In genomic region chr15:70274255-70274654, GRCh38 we compare ENCODE assay signal across 14 cellular contexts.
DNase-seq lines count a peak whose midpoint lies in the region; ATAC-seq and TF ChIP-seq lines count a peak whose summit lies in the region.
"Had no signal": no experiment of that assay in that cellular context is flagged by ENCODE, and none has a peak within 500 bp of the region (broad histone marks: within the 10 kb centered on the region; RNA-seq: fewer than 3 reads in every experiment).

No MANE protein-coding gene starts in this region.

- H3K36me3 ChIP-seq in upper lobe of right lung, result no peaks in the 10 kb centered on the region

- no peak overlapping the region for H3K4me3 ChIP-seq in upper lobe of right lung

- H3K36me3 Mint-ChIP-seq in activated T-cell treated with anti-CD3 and anti-CD28 coated beads, Interleukin-2, amount 50 U/mL, for 24 hours (ENCODE audit: low read depth), result no peaks in the 10 kb centered on the region
- no peaks in the 10 kb centered on the region for H3K36me3 Mint-ChIP-seq in activated naive CD8-positive, alpha-beta T cell treated with anti-CD3 and anti-CD28 coated beads, Interleukin-2, amount 50 U/mL, for 24 hours (ENCODE audit: low read depth)

- H3K9me3 Mint-ChIP-seq in activated T-cell treated with anti-CD3 and anti-CD28 coated beads, Interleukin-2, amount 50 U/mL, for 24 hours, result no peaks in the 10 kb centered on the region
- H3K9me3 Mint-ChIP-seq in stimulated activated naive CD8-positive, alpha-beta T cell treated with anti-CD3 and anti-CD28 coated beads, Interleukin-15, amount 100 ng/mL, for 72 hours, result no peaks in the 10 kb centered on the region
- H3K9me3 Mint-ChIP-seq in activated naive CD8-positive, alpha-beta T cell treated with anti-CD3 and anti-CD28 coated beads, Interleukin-2, amount 50 U/mL, for 24 hours, result no peaks in the 10 kb centered on the region
- H3K9me3 Mint-ChIP-seq: CD8-positive, alpha-beta memory T cell had no signal

- H3K4me3 Mint-ChIP-seq in activated T-cell treated with anti-CD3 and anti-CD28 coated beads, Interleukin-2, amount 50 U/mL, for 24 hours, result no peak overlapping the region
- H3K4me3 Mint-ChIP-seq in stimulated activated naive CD8-positive, alpha-beta T cell treated with anti-CD3 and anti-CD28 coated beads, Interleukin-15, amount 100 ng/mL, for 72 hours, result no peak overlapping the region
- H3K4me3 Mint-ChIP-seq in activated naive CD8-positive, alpha-beta T cell treated with anti-CD3 and anti-CD28 coated beads, Interleukin-2, amount 50 U/mL, for 24 hours, result no peak overlapping the region
- H3K4me3 Mint-ChIP-seq: CD8-positive, alpha-beta memory T cell had no signal

- DNase-seq in activated T-cell treated with anti-CD3 and anti-CD28 coated beads, Interleukin-2, amount 50 U/mL, for 24 hours, result peak; percentile 22
- DNase-seq in activated T-cell treated with anti-CD3 and anti-CD28 coated beads for 4 hours (no peak), upper lobe of right lung (peak; percentile 6)
- no peak for DNase-seq in stimulated activated naive CD8-positive, alpha-beta T cell treated with anti-CD3 and anti-CD28 coated beads, Interleukin-15, Interleukin-2, amounts not matched to agents 100 U/mL and 50 U/mL, for 24 hours
- no peak for DNase-seq in stimulated activated naive CD8-positive, alpha-beta T cell treated with anti-CD3 and anti-CD28 coated beads, Interleukin-15, amount 100 ng/mL, for 72 hours
- no peak for DNase-seq in activated naive CD8-positive, alpha-beta T cell treated with anti-CD3 and anti-CD28 coated beads, Interleukin-2, amount 50 U/mL, for 24 hours
- no peak for DNase-seq in stimulated activated CD4-positive, alpha-beta T cell treated with anti-CD3 and anti-CD28 coated beads, Interleukin-1b, Interleukin-23, amount 100 ng/mL, for 48 hours
- DNase-seq: Caco-2; CD8-positive, alpha-beta memory T cell; DND-41; GDM1; HCEC 1CT had no signal

- H3K27me3 ChIP-seq in upper lobe of right lung, result no peaks in the 10 kb centered on the region

- no peaks in the 10 kb centered on the region for H3K9me3 ChIP-seq in upper lobe of right lung
- H3K9me3 ChIP-seq: Caco-2 had no signal

- no peak for TF ChIP-seq CTCF in upper lobe of right lung (IDR thresholded peaks at IDR 0.05)

- H3K27ac ChIP-seq in upper lobe of right lung, result no peak overlapping the region
- H3K27ac ChIP-seq: 22Rv1 had no signal

- peaks cover 25% of the 10 kb centered on the region for H3K4me1 Mint-ChIP-seq in activated T-cell treated with anti-CD3 and anti-CD28 coated beads, Interleukin-2, amount 50 U/mL, for 24 hours (ENCODE audit: low read depth)
- peaks cover 39% of the 10 kb centered on the region for H3K4me1 Mint-ChIP-seq in stimulated activated naive CD8-positive, alpha-beta T cell treated with anti-CD3 and anti-CD28 coated beads, Interleukin-15, amount 100 ng/mL, for 72 hours
- peaks cover 43% of the 10 kb centered on the region for H3K4me1 Mint-ChIP-seq in activated naive CD8-positive, alpha-beta T cell treated with anti-CD3 and anti-CD28 coated beads, Interleukin-2, amount 50 U/mL, for 24 hours

- ATAC-seq in stimulated activated naive CD8-positive, alpha-beta T cell treated with anti-CD3 and anti-CD28 coated beads, Interleukin-15, Interleukin-2, amounts not matched to agents 100 U/mL and 50 U/mL, for 24 hours, result peak; percentile 31
- ATAC-seq in stimulated activated naive CD8-positive, alpha-beta T cell treated with anti-CD3 and anti-CD28 coated beads, Interleukin-15, amount 100 ng/mL, for 72 hours, result no peak
- peak; percentile 41 for ATAC-seq in activated naive CD8-positive, alpha-beta T cell treated with anti-CD3 and anti-CD28 coated beads, Interleukin-2, amount 50 U/mL, for 24 hours
- no peak for ATAC-seq in upper lobe of right lung
- no peak for ATAC-seq in GM21367 (IDR thresholded peaks at IDR 0.05; ENCODE audit: unreplicated experiment)

- peaks cover 21% of the 10 kb centered on the region for H3K27me3 Mint-ChIP-seq in activated T-cell treated with anti-CD3 and anti-CD28 coated beads, Interleukin-2, amount 50 U/mL, for 24 hours
- peaks cover 41% of the 10 kb centered on the region for H3K27me3 Mint-ChIP-seq in stimulated activated naive CD8-positive, alpha-beta T cell treated with anti-CD3 and anti-CD28 coated beads, Interleukin-15, amount 100 ng/mL, for 72 hours
- peaks cover 7% of the 10 kb centered on the region for H3K27me3 Mint-ChIP-seq in activated naive CD8-positive, alpha-beta T cell treated with anti-CD3 and anti-CD28 coated beads, Interleukin-2, amount 50 U/mL, for 24 hours

- intact Hi-C loops in upper lobe of right lung (cut with DNase I), result no loop called here

- H3K27ac Mint-ChIP-seq in activated T-cell treated with anti-CD3 and anti-CD28 coated beads, Interleukin-2, amount 50 U/mL, for 24 hours, result no peak overlapping the region
- no peak overlapping the region for H3K27ac Mint-ChIP-seq in stimulated activated naive CD8-positive, alpha-beta T cell treated with anti-CD3 and anti-CD28 coated beads, Interleukin-15, amount 100 ng/mL, for 72 hours
- H3K27ac Mint-ChIP-seq in activated naive CD8-positive, alpha-beta T cell treated with anti-CD3 and anti-CD28 coated beads, Interleukin-2, amount 50 U/mL, for 24 hours, result peak overlapping the region; percentile 80
- H3K27ac Mint-ChIP-seq: CD8-positive, alpha-beta memory T cell had no signal

- peaks cover 14% of the 10 kb centered on the region for H3K4me1 ChIP-seq in upper lobe of right lung

Comparison
In these comparisons a context has a peak if more than half of its experiments do, and no peak if none do; other contexts are left out.
1. DNase-seq: peak in activated T-cell treated with anti-CD3 and anti-CD28 coated beads, Interleukin-2, amount 50 U/mL, for 24 hours (single experiment) and upper lobe of right lung (single experiment); none in activated T-cell treated with anti-CD3 and anti-CD28 coated beads for 4 hours (single experiment), stimulated activated naive CD8-positive, alpha-beta T cell treated with anti-CD3 and anti-CD28 coated beads, Interleukin-15, Interleukin-2, amounts not matched to agents 100 U/mL and 50 U/mL, for 24 hours (single experiment), stimulated activated naive CD8-positive, alpha-beta T cell treated with anti-CD3 and anti-CD28 coated beads, Interleukin-15, amount 100 ng/mL, for 72 hours (0 of 2), activated naive CD8-positive, alpha-beta T cell treated with anti-CD3 and anti-CD28 coated beads, Interleukin-2, amount 50 U/mL, for 24 hours (single experiment) and stimulated activated CD4-positive, alpha-beta T cell treated with anti-CD3 and anti-CD28 coated beads, Interleukin-1b, Interleukin-23, amount 100 ng/mL, for 48 hours (single experiment).
2. ATAC-seq: peak in stimulated activated naive CD8-positive, alpha-beta T cell treated with anti-CD3 and anti-CD28 coated beads, Interleukin-15, Interleukin-2, amounts not matched to agents 100 U/mL and 50 U/mL, for 24 hours (single experiment) and activated naive CD8-positive, alpha-beta T cell treated with anti-CD3 and anti-CD28 coated beads, Interleukin-2, amount 50 U/mL, for 24 hours (single experiment); none in stimulated activated naive CD8-positive, alpha-beta T cell treated with anti-CD3 and anti-CD28 coated beads, Interleukin-15, amount 100 ng/mL, for 72 hours (single experiment), upper lobe of right lung (single experiment) and GM21367 (single experiment).